In genomic region chrX:40647307-40648197, GRCh38 we compare ENCODE assay signal across 8 cellular contexts. TPM values are rescaled to one million over a fixed set of nuclear protein-coding genes. Genes with fewer than 3 reads are reported as not detected.
DNase-seq lines count a peak whose midpoint lies in the region; ATAC-seq and TF ChIP-seq lines count a peak whose summit lies in the region.

TSS of gene CXorf38 (minus strand) at chrX:40647561. CDS start at chrX:40647520, 41 bp downstream.

- peak; percentile 88 for ATAC-seq in GM19324 (IDR thresholded peaks at IDR 0.05; ENCODE audit: low FRiP score, unreplicated experiment)
- ATAC-seq in HG03469 (IDR thresholded peaks at IDR 0.05; ENCODE audit: unreplicated experiment) = peak; percentile 67

- peak; percentile 76 to 97 for DNase-seq in NCI-H526 (lab: John Stamatoyannopoulos, UW)
- peak; percentile 94 for DNase-seq in activated CD4-positive, alpha-beta T cell treated with anti-CD3 and anti-CD28 coated beads for 48 hours
- DNase-seq in colonic mucosa = peak; percentile 95
- peak; percentile 96 for DNase-seq in left kidney (ENCODE audit: low read depth, low spot score)
- peak; percentile 89 to 92 for DNase-seq in stimulated activated CD4-positive, alpha-beta T cell treated with anti-CD3 and anti-CD28 coated beads, Interleukin-2, amount 100 ng/mL, for 24 hours

- peak within 1 kb of the TSS; percentile 43 to 89 (median 78); a peak in 21 of 22 replicates for H3K27ac ChIP-seq in BLaER1 treated with 17β-estradiol and CSF1 and Interleukin-3, amounts not matched to agents 10 nM and 100 nM
- H3K27ac ChIP-seq in colonic mucosa = peak within 1 kb of the TSS; percentile 79

- no peak for TF ChIP-seq CTCF in colonic mucosa (IDR thresholded peaks at IDR 0.05)

- peak within 1 kb of the TSS; percentile 76 to 86 (median 83) for H3K9ac ChIP-seq in BLaER1 treated with 17β-estradiol and CSF1 and Interleukin-3, amounts not matched to agents 10 nM and 100 nM
- H3K9ac ChIP-seq in colonic mucosa (ENCODE audit: low read depth in 2 of 2, low read length in 2 of 2) = peak within 1 kb of the TSS; percentile 81 to 90

- H3K9me3 ChIP-seq in BLaER1 treated with 17β-estradiol and CSF1 and Interleukin-3, amounts not matched to agents 10 nM and 100 nM (replicated peaks in 1 of 11) = no peaks in the 10 kb centered on the region
- no peaks in the 10 kb centered on the region for H3K9me3 ChIP-seq in colonic mucosa

- peaks cover 30 to 37% (median 33%) of the 10 kb centered on the region in 10 experiments for H3K4me1 ChIP-seq in BLaER1 treated with 17β-estradiol and CSF1 and Interleukin-3, amounts not matched to agents 10 nM and 100 nM
- peaks cover 4% of the 10 kb centered on the region for H3K4me1 ChIP-seq in colonic mucosa

- peaks cover 3 to 31% (median 18%) of the 10 kb centered on the region in 11 experiments; a peak in 16 of 22 replicates for H3K27me3 ChIP-seq in BLaER1 treated with 17β-estradiol and CSF1 and Interleukin-3, amounts not matched to agents 10 nM and 100 nM
- H3K27me3 ChIP-seq in colonic mucosa = no peaks in the 10 kb centered on the region

- peaks cover 0 to 17% (median 0%) of the 10 kb centered on the region in 11 experiments; a peak in 4 of 22 replicates for H4K20me1 ChIP-seq in BLaER1 treated with 17β-estradiol and CSF1 and Interleukin-3, amounts not matched to agents 10 nM and 100 nM

- H3K36me3 ChIP-seq in BLaER1 treated with 17β-estradiol and CSF1 and Interleukin-3, amounts not matched to agents 10 nM and 100 nM = peaks cover 0 to 8% (median 2%) of the 10 kb centered on the region in 11 experiments; a peak in 7 of 22 replicates
- H3K36me3 ChIP-seq in colonic mucosa = no peaks in the 10 kb centered on the region

- intact Hi-C loops in colonic mucosa (cut with DNase I) = no loop called here

- peak within 1 kb of the TSS; percentile 72 to 91 (median 78) for H3K4me2 ChIP-seq in BLaER1 treated with 17β-estradiol and CSF1 and Interleukin-3, amounts not matched to agents 10 nM and 100 nM

- peak within 1 kb of the TSS; percentile 69 to 82 (median 75) for H3K4me3 ChIP-seq in BLaER1 treated with 17β-estradiol and CSF1 and Interleukin-3, amounts not matched to agents 10 nM and 100 nM
- peak within 1 kb of the TSS; percentile 79 for H3K4me3 ChIP-seq in colonic mucosa

RNA-seq across cellular contexts. Expression of gene CXorf38, which starts in this region (rescaled TPM):
- total RNA-seq in colonic mucosa = 10 to 100 TPM; 18.2 to 19.5 TPM

Comparison
In these comparisons a context has a peak if more than half of its experiments do, and no peak if none do; other contexts are left out.
1. Peak in every context shown above with its lines: DNase-seq, ATAC-seq, H3K4me3 ChIP-seq and H3K27ac ChIP-seq.